18 cellular contexts compared by ENCODE assay signal in the genomic region with DNA sequence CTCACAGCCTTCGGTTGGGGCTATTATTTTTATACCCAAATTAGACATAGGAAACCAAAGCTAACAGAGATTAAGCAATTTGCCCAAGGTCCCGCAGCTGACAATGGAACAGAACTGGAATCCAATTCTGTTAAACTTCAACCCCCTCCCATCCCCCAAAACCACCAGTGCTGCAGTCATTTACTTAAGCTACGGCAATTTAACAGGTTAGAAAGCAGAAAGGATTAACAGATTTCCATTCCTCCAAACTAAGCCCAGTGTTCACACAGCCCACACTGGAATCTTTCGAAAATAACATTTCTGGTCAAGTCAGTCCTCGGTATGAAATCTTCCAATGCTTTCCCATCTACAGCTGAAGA.
DNase-seq lines count a peak whose midpoint lies in the region; ATAC-seq, FAIRE-seq and TF ChIP-seq lines count a peak whose summit lies in the region.
"Had no signal": no experiment of that assay in that cellular context is flagged by ENCODE, and none has a peak within 500 bp of the region (broad histone marks: within the 10 kb centered on the region; RNA-seq: fewer than 3 reads in every experiment).

No MANE protein-coding gene starts in this region.

- 0 out of 2 replicates have a peak, but pooled peaks cover 3% of the 10 kb centered on the region for H3K9me2 ChIP-seq in GM23338 (ENCODE audit: insufficient read depth)

- H3K36me3 ChIP-seq in GM23338 (ENCODE audit: insufficient read depth) (no peaks in the 10 kb centered on the region), body of pancreas (replicated peaks in 1 of 2; ENCODE audit: insufficient read depth in 1 of 2, low read depth in 2 of 2) (no peaks in the 10 kb centered on the region), pancreas (no peaks in the 10 kb centered on the region), testis (ENCODE audit: low read depth, missing control alignments) (no peaks in the 10 kb centered on the region), tibial nerve (no peaks in the 10 kb centered on the region)

- H3K4me3 ChIP-seq in GM23338 (no peak overlapping the region), body of pancreas (no peak overlapping the region), pancreas (no peak overlapping the region), testis (no peak overlapping the region), tibial nerve (no peak overlapping the region)
- H3K4me3 ChIP-seq: GM12878 had no signal

- no peak for FAIRE-seq in pancreas (lab: Jason Lieb, UNC)
- FAIRE-seq: GM12878, GM18507 had no signal

- no peaks in the 10 kb centered on the region; the same call in 2 of the 3 replicates for H3K9me3 Mint-ChIP-seq in GM23338

- no peaks in the 10 kb centered on the region for H4K20me1 ChIP-seq in GM23338 (replicated peaks; ENCODE audit: insufficient read depth)

- TF ChIP-seq CTCF in GM23338 (conservative IDR thresholded peaks at IDR 0.05; ENCODE audit: low read depth in 2 of 2) = no peak
- no peak for TF ChIP-seq CTCF in body of pancreas (IDR thresholded peaks at IDR 0.05)
- TF ChIP-seq CTCF in pancreas (IDR thresholded peaks at IDR 0.05) = no peak
- TF ChIP-seq CTCF in testis (IDR thresholded peaks at IDR 0.05) = no peak
- TF ChIP-seq CTCF in tibial nerve (IDR thresholded peaks at IDR 0.05) = no peak

- H3K4me3 Mint-ChIP-seq in GM23338 = no peak overlapping the region

- H3K27me3 Mint-ChIP-seq in GM23338 (ENCODE audit: insufficient read depth, low read depth, poor library complexity) = no peaks in the 10 kb centered on the region

- 22 to 34% methylated on average over 5 of the region's 5 CpGs for WGBS in body of pancreas, 2 donors
- 25 to 26% methylated on average over 5 of the region's 5 CpGs for WGBS in pancreas, 2 donors
- 91 to 92% methylated on average over 5 of the region's 5 CpGs for WGBS in testis, 2 donors
- 89 to 93% methylated on average over 5 of the region's 5 CpGs for WGBS in tibial nerve, 2 donors

- DNase-seq in GM23338 (ENCODE audit: low spot score) (no peak), body of pancreas (peak in 3 of 4 donors; percentile 13 to 38 (median 36)), left kidney (ENCODE audit: low read depth, low spot score) (peak; percentile 37), pancreas (peak in 3 of 6 donors; percentile 9 to 33 (median 20)), testis (no peak), tibial nerve (ENCODE audit: low spot score in 2 of 2) (no peak), CD1c-positive myeloid dendritic cell (ENCODE audit: extremely low spot score) (no peak), AG08395 (ENCODE audit: low spot score) (no peak)
- DNase-seq: H7, IMR-90, Kasumi-1, NCI-H1417, NCI-H1930, NCI-H2171 treated with DMSO at 0.1 percent for 48 hours, NCI-H510A had no signal

- H3K27ac ChIP-seq in GM23338 (ENCODE audit: low read depth) (0 out of 2 replicates have a peak overlapping the region, but pooled peaks have one; percentile 6), body of pancreas (peak overlapping the region in 3 of 4 donors; percentile 36 to 46 (median 45)), pancreas (peak overlapping the region in 2 of 4 donors; percentile 31 to 38), testis (no peak overlapping the region), tibial nerve (no peak overlapping the region)
- H3K27ac ChIP-seq: C4-2B had no signal

- ATAC-seq in GM23338 (no peak), body of pancreas (peak; percentile 60), pancreas (peak; percentile 38 to 89 (median 67))

- H3K27me3 ChIP-seq in GM23338 (ENCODE audit: insufficient read depth) (no peaks in the 10 kb centered on the region), body of pancreas (no peaks in the 10 kb centered on the region), pancreas (no peaks in the 10 kb centered on the region), testis (no peaks in the 10 kb centered on the region), tibial nerve (no peaks in the 10 kb centered on the region)

- no peak for TF ChIP-seq POLR2A in body of pancreas (IDR thresholded peaks at IDR 0.05)
- TF ChIP-seq POLR2A in testis (IDR thresholded peaks at IDR 0.05) = no peak
- no peak for TF ChIP-seq POLR2A in tibial nerve (IDR thresholded peaks at IDR 0.05)

- H3K4me1 Mint-ChIP-seq in GM23338 = peaks cover 44% of the 10 kb centered on the region

- H3K4me2 ChIP-seq in GM23338 = no peak overlapping the region

- H3K4me1 ChIP-seq in GM23338 (ENCODE audit: insufficient read depth) = peaks cover 24% of the 10 kb centered on the region; the same call in 1 of the 2 replicates
- peaks cover 7% of the 10 kb centered on the region for H3K4me1 ChIP-seq in body of pancreas
- H3K4me1 ChIP-seq in pancreas = peaks cover 0 to 3% (median 0%) of the 10 kb centered on the region in 3 donors
- H3K4me1 ChIP-seq in testis = no peaks in the 10 kb centered on the region
- no peaks in the 10 kb centered on the region for H3K4me1 ChIP-seq in tibial nerve

- no peak for TF ChIP-seq EP300 in tibial nerve (IDR thresholded peaks at IDR 0.05)

- H2AFZ ChIP-seq in GM23338 = no peak overlapping the region

- H3K79me2 ChIP-seq in GM23338 (replicated peaks; ENCODE audit: insufficient read depth) = no peaks in the 10 kb centered on the region

- no peaks in the 10 kb centered on the region for H3K36me3 Mint-ChIP-seq in GM23338 (ENCODE audit: low read depth)

- H3K9me3 ChIP-seq in body of pancreas = no peaks in the 10 kb centered on the region
- H3K9me3 ChIP-seq in pancreas = no peaks in the 10 kb centered on the region
- no peaks in the 10 kb centered on the region for H3K9me3 ChIP-seq in testis
- H3K9me3 ChIP-seq in tibial nerve = no peaks in the 10 kb centered on the region

- H3K27ac Mint-ChIP-seq in GM23338 = 0 out of 2 replicates have a peak overlapping the region, but pooled peaks have one; percentile 65

- no peaks in the 10 kb centered on the region for H3F3A ChIP-seq in GM23338 (replicated peaks; ENCODE audit: low read depth)

- intact Hi-C loops in body of pancreas (cut with DNase I) = no loop called here
- intact Hi-C loops in pancreas (cut with DNase I) = no loop called here
- intact Hi-C loops in testis (cut with DNase I; ENCODE audit: low total_unique reads) = no loop called here

TF ChIP-seq in GM23338, 12 proteins besides CTCF, POLR2A, EP300 and RAD21 (continues in another document):
- TF ChIP-seq JUNB (IDR thresholded peaks at IDR 0.05; ENCODE audit: unreplicated experiment) (no peak), NANOG (IDR thresholded peaks at IDR 0.05; ENCODE audit: borderline replicate concordance) (no peak), CREB1 (CRISPR knock-in tag; IDR thresholded peaks at IDR 0.05; ENCODE audit: low read depth) (no peak), EZH2 (IDR thresholded peaks at IDR 0.05; ENCODE audit: low read depth, unreplicated experiment) (no peak)
- TF ChIP-seq, protein P1, sequence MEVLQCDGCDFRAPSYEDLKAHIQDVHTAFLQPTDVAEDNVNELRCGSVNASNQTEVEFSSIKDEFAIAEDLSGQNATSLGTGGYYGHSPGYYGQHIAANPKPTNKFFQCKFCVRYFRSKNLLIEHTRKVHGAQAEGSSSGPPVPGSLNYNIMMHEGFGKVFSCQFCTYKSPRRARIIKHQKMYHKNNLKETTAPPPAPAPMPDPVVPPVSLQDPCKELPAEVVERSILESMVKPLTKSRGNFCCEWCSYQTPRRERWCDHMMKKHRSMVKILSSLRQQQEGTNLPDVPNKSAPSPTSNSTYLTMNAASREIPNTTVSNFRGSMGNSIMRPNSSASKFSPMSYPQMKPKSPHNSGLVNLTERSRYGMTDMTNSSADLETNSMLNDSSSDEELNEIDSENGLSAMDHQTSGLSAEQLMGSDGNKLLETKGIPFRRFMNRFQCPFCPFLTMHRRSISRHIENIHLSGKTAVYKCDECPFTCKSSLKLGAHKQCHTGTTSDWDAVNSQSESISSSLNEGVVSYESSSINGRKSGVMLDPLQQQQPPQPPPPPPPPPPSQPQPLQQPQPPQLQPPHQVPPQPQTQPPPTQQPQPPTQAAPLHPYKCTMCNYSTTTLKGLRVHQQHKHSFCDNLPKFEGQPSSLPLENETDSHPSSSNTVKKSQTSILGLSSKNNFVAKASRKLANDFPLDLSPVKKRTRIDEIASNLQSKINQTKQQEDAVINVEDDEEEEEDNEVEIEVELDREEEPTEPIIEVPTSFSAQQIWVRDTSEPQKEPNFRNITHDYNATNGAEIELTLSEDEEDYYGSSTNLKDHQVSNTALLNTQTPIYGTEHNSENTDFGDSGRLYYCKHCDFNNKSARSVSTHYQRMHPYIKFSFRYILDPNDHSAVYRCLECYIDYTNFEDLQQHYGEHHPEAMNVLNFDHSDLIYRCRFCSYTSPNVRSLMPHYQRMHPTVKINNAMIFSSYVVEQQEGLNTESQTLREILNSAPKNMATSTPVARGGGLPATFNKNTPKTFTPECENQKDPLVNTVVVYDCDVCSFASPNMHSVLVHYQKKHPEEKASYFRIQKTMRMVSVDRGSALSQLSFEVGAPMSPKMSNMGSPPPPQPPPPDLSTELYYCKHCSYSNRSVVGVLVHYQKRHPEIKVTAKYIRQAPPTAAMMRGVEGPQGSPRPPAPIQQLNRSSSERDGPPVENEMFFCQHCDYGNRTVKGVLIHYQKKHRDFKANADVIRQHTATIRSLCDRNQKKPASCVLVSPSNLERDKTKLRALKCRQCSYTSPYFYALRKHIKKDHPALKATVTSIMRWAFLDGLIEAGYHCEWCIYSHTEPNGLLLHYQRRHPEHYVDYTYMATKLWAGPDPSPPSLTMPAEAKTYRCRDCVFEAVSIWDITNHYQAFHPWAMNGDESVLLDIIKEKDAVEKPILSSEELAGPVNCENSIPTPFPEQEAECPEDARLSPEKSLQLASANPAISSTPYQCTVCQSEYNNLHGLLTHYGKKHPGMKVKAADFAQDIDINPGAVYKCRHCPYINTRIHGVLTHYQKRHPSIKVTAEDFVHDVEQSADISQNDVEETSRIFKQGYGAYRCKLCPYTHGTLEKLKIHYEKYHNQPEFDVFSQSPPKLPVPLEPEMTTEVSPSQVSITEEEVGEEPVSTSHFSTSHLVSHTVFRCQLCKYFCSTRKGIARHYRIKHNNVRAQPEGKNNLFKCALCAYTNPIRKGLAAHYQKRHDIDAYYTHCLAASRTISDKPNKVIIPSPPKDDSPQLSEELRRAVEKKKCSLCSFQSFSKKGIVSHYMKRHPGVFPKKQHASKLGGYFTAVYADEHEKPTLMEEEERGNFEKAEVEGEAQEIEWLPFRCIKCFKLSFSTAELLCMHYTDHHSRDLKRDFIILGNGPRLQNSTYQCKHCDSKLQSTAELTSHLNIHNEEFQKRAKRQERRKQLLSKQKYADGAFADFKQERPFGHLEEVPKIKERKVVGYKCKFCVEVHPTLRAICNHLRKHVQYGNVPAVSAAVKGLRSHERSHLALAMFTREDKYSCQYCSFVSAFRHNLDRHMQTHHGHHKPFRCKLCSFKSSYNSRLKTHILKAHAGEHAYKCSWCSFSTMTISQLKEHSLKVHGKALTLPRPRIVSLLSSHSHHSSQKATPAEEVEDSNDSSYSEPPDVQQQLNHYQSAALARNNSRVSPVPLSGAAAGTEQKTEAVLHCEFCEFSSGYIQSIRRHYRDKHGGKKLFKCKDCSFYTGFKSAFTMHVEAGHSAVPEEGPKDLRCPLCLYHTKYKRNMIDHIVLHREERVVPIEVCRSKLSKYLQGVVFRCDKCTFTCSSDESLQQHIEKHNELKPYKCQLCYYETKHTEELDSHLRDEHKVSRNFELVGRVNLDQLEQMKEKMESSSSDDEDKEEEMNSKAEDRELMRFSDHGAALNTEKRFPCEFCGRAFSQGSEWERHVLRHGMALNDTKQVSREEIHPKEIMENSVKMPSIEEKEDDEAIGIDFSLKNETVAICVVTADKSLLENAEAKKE (CRISPR knock-in tag; IDR thresholded peaks at IDR 0.05) = no peak

Comparison
In these comparisons a context has a peak if more than half of its experiments do, and no peak if none do; other contexts are left out.
1. DNase-seq: peak in body of pancreas (3 of 4) and left kidney (single experiment); none in GM23338 (single experiment), testis (single experiment), tibial nerve (0 of 2), CD1c-positive myeloid dendritic cell (single experiment) and AG08395 (single experiment).
2. H3K27ac ChIP-seq: peak in GM23338 (single experiment) and body of pancreas (3 of 4); none in testis (0 of 2) and tibial nerve (0 of 4).